21 cellular contexts compared by ENCODE assay signal in the genomic region with DNA sequence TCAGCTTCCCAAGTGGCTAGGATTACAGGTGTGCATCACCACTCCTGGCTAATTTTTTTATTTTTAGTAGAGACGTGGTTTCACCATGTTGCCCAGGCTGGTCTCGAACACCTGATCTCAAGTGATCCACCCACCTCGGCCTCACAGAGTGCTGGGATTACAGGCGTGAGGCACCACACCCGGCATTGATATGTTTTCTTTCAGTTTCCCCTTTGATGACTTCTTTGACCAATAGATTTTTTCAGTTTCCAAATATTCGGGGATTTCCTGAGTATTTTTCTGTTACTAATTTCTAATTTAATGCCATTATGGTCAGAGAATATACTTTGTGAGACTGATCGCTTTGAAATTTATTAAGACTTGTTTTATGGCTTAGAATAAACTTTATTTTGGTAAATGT.
DNase-seq lines count a peak whose midpoint lies in the region; ATAC-seq and TF ChIP-seq lines count a peak whose summit lies in the region.
"Had no signal": no experiment of that assay in that cellular context is flagged by ENCODE, and none has a peak within 500 bp of the region (broad histone marks: within the 10 kb centered on the region; RNA-seq: fewer than 3 reads in every experiment).

No MANE protein-coding gene starts in this region.

- H3F3A ChIP-seq in MM.1S (ENCODE audit: insufficient read depth, low read length): peaks cover 11% of the 10 kb centered on the region

- H3K4me2 ChIP-seq in MM.1S (ENCODE audit: low read depth, low read length) (peak overlapping the region; percentile 23; the same call in 1 of the 2 replicates), OCI-LY3 (ENCODE audit: low read length) (peak overlapping the region; percentile 33)
- H3K4me2 ChIP-seq: A549; BLaER1 treated with 17β-estradiol and CSF1 and Interleukin-3, amounts not matched to agents 10 nM and 100 nM had no signal

- H4K20me1 ChIP-seq in MM.1S (ENCODE audit: insufficient read depth, low read length) (no peaks in the 10 kb centered on the region), OCI-LY3 (ENCODE audit: insufficient read depth, low read length) (peaks cover 7% of the 10 kb centered on the region)
- H4K20me1 ChIP-seq: BLaER1 treated with 17β-estradiol and CSF1 and Interleukin-3, amounts not matched to agents 10 nM and 100 nM had no signal

- H2AFZ ChIP-seq in MM.1S (ENCODE audit: low read length) (no peak overlapping the region), OCI-LY3 (ENCODE audit: low read depth, low read length) (no peak overlapping the region)

- H3K27me3 ChIP-seq in GM06990 (replicated peaks; ENCODE audit: control insufficient read depth, insufficient read depth, low read length) (no peaks in the 10 kb centered on the region), MM.1S (replicated peaks; ENCODE audit: insufficient read depth, low read length) (0 out of 2 replicates have a peak, but pooled peaks cover 3% of the 10 kb centered on the region), OCI-LY3 (ENCODE audit: low read depth, low read length) (peaks cover 66% of the 10 kb centered on the region)
- H3K27me3 ChIP-seq: BLaER1 treated with 17β-estradiol and CSF1 and Interleukin-3, amounts not matched to agents 10 nM and 100 nM had no signal

- DNase-seq in GM06990 (ENCODE audit: extremely low read depth, insufficient read length) (peak; percentile 7), MM.1S (peak; percentile 48), NCI-H1048 (lab: John Stamatoyannopoulos, UW) (no peak), hypothalamus (lab: John Stamatoyannopoulos, UW) (no peak)
- no peak for DNase-seq in stimulated activated CD4-positive, alpha-beta T cell treated with anti-CD3 and anti-CD28 coated beads, Interleukin-2, amount 100 ng/mL, for 24 hours
- DNase-seq: AML-193; CD4-positive, alpha-beta T cell; CD8-positive, alpha-beta T cell; DMS 273 treated with DMSO at 0.1 percent for 48 hours; DMS153; DMS53; DMS79; DND-41; GF-D8 had no signal

- no peaks in the 10 kb centered on the region for H3K9me3 ChIP-seq in MM.1S (replicated peaks; ENCODE audit: insufficient read depth, low read length)
- H3K9me3 ChIP-seq in OCI-LY3 (ENCODE audit: insufficient read depth, low read length): no peaks in the 10 kb centered on the region
- H3K9me3 ChIP-seq: A549; BLaER1 treated with 17β-estradiol and CSF1 and Interleukin-3, amounts not matched to agents 10 nM and 100 nM had no signal

- H3K9me2 ChIP-seq in MM.1S (replicated peaks; ENCODE audit: insufficient read depth, low read length): no peaks in the 10 kb centered on the region

- no peaks in the 10 kb centered on the region for H3K36me3 ChIP-seq in GM06990 (ENCODE audit: control insufficient read depth, insufficient read depth, low read length)
- H3K36me3 ChIP-seq in MM.1S (replicated peaks; ENCODE audit: insufficient read depth, low read length): no peaks in the 10 kb centered on the region
- no peaks in the 10 kb centered on the region for H3K36me3 ChIP-seq in OCI-LY3 (replicated peaks; ENCODE audit: low read depth, low read length)
- H3K36me3 ChIP-seq: BLaER1 treated with 17β-estradiol and CSF1 and Interleukin-3, amounts not matched to agents 10 nM and 100 nM had no signal

- H3K27ac ChIP-seq in MM.1S (ENCODE audit: low read length) (no peak overlapping the region), OCI-LY3 (ENCODE audit: low read length) (no peak overlapping the region)
- H3K27ac ChIP-seq: 22Rv1; A549; BLaER1 treated with 17β-estradiol and CSF1 and Interleukin-3, amounts not matched to agents 10 nM and 100 nM; C4-2B had no signal

- TF ChIP-seq CTCF in GM06990 (IDR thresholded peaks at IDR 0.05; ENCODE audit: insufficient read depth, low read length, poor library complexity, severe bottlenecking) (no peak), MM.1S (IDR thresholded peaks at IDR 0.05; ENCODE audit: low read length) (no peak), OCI-LY3 (IDR thresholded peaks at IDR 0.05; ENCODE audit: low read depth, low read length) (no peak)

- H3K9ac ChIP-seq in MM.1S (ENCODE audit: low read length) (no peak overlapping the region), OCI-LY3 (ENCODE audit: low read length) (no peak overlapping the region)
- H3K9ac ChIP-seq: BLaER1 treated with 17β-estradiol and CSF1 and Interleukin-3, amounts not matched to agents 10 nM and 100 nM had no signal

- H3K4me3 ChIP-seq in GM06990 (replicated peaks; ENCODE audit: low read depth, low read length): no peak overlapping the region
- no peak overlapping the region for H3K4me3 ChIP-seq in MM.1S (ENCODE audit: low read length)
- peak overlapping the region; percentile 21; the same call in 1 of the 2 replicates for H3K4me3 ChIP-seq in OCI-LY3 (ENCODE audit: low read length)
- H3K4me3 ChIP-seq: A549; BLaER1 treated with 17β-estradiol and CSF1 and Interleukin-3, amounts not matched to agents 10 nM and 100 nM had no signal

- H3K4me1 ChIP-seq in MM.1S (ENCODE audit: low read length) (peaks cover 8% of the 10 kb centered on the region), OCI-LY3 (ENCODE audit: low read length) (peaks cover 21% of the 10 kb centered on the region)
- H3K4me1 ChIP-seq: A549 had no signal

- H3K79me2 ChIP-seq in MM.1S (ENCODE audit: low read length) (no peaks in the 10 kb centered on the region), OCI-LY3 (ENCODE audit: low read length) (no peaks in the 10 kb centered on the region)

- ATAC-seq in GM18867 (IDR thresholded peaks at IDR 0.05; ENCODE audit: unreplicated experiment) (peak; percentile 54), GM19328 (IDR thresholded peaks at IDR 0.05; ENCODE audit: unreplicated experiment) (no peak)
- ATAC-seq: A549; CD8-positive, alpha-beta T cell had no signal

Comparison
In these comparisons a context has a peak if more than half of its experiments do, and no peak if none do; other contexts are left out.
1. DNase-seq: peak in GM06990 (single experiment) and MM.1S (single experiment); none in stimulated activated CD4-positive, alpha-beta T cell treated with anti-CD3 and anti-CD28 coated beads, Interleukin-2, amount 100 ng/mL, for 24 hours (0 of 2), NCI-H1048 (single experiment) and hypothalamus (0 of 51).